Comparison of ENCODE assay signal across 1 cellular context in the genomic region with DNA sequence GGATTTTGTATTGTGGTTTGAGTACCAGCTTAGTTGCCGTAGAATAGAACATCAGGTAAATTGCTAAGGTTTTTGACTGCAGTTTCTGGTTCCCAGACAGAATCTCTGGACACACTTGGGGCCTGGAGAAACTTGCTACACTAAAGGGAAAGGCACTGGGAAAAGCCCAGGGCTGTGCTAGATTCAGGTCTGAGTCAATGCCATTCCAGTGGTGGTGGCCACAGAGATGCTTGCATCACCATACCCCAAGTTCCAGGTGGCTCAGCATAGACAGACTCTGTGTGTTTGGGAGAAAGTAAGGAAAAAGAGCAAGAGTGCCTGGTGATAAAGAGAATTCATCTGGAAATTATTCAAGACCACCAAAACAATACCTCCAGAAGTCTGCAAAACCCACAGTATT.
TF ChIP-seq lines count a peak whose summit lies in the region.

No MANE protein-coding gene starts in this region.

TF ChIP-seq in IMR-90, 13 proteins besides CTCF, POLR2A, EP300 and RAD21 (continued from another document):
- TF ChIP-seq, protein P1, sequence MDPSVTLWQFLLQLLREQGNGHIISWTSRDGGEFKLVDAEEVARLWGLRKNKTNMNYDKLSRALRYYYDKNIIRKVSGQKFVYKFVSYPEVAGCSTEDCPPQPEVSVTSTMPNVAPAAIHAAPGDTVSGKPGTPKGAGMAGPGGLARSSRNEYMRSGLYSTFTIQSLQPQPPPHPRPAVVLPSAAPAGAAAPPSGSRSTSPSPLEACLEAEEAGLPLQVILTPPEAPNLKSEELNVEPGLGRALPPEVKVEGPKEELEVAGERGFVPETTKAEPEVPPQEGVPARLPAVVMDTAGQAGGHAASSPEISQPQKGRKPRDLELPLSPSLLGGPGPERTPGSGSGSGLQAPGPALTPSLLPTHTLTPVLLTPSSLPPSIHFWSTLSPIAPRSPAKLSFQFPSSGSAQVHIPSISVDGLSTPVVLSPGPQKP (IDR thresholded peaks at IDR 0.05; ENCODE audit: borderline replicate concordance, low read depth, low read length): no peak
- no peak for TF ChIP-seq BHLHE40 (IDR thresholded peaks at IDR 0.05; ENCODE audit: low read depth, low read length)
- TF ChIP-seq MAFK (IDR thresholded peaks at IDR 0.05; ENCODE audit: low read depth, low read length): no peak
- TF ChIP-seq CHD1 (IDR thresholded peaks at IDR 0.05; ENCODE audit: low read depth, low read length): no peak
- peak; percentile 46; the same call in 1 of the 2 replicates for TF ChIP-seq CEBPB (IDR thresholded peaks at IDR 0.05; ENCODE audit: low read depth, low read length)
- no peak for TF ChIP-seq USF2 (IDR thresholded peaks at IDR 0.05; ENCODE audit: low read depth, low read length)
- TF ChIP-seq RFX5 (IDR thresholded peaks at IDR 0.05; ENCODE audit: low read depth, low read length): no peak
- TF ChIP-seq SMC3 (IDR thresholded peaks at IDR 0.05; ENCODE audit: low read depth, low read length): no peak
